ENCODE assay signal across 1 cellular context in the genomic region with DNA sequence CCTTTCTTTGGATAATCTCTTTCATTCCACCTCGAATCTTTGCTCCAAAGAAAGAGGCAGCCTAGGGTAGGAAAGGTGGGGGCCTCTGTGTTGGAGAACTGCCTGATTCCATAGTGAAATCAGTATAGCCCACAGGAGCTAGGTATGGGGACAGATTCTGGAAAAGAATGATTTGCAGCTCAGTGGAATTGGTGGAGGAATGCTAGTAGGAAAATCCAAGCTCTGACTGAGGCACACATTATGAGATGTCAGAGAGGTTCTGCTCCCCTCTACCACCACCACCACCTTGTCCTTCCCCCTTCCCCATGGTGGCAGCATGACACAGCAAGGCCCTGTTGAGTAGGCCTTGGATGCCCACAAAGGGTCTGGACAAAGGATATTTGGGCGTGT.
TF ChIP-seq lines count a peak whose summit lies in the region.

No MANE protein-coding gene starts in this region.

TF ChIP-seq in GM23338, 12 proteins besides CTCF, POLR2A, EP300 and RAD21 (continued from another document):
- TF ChIP-seq, protein P1, sequence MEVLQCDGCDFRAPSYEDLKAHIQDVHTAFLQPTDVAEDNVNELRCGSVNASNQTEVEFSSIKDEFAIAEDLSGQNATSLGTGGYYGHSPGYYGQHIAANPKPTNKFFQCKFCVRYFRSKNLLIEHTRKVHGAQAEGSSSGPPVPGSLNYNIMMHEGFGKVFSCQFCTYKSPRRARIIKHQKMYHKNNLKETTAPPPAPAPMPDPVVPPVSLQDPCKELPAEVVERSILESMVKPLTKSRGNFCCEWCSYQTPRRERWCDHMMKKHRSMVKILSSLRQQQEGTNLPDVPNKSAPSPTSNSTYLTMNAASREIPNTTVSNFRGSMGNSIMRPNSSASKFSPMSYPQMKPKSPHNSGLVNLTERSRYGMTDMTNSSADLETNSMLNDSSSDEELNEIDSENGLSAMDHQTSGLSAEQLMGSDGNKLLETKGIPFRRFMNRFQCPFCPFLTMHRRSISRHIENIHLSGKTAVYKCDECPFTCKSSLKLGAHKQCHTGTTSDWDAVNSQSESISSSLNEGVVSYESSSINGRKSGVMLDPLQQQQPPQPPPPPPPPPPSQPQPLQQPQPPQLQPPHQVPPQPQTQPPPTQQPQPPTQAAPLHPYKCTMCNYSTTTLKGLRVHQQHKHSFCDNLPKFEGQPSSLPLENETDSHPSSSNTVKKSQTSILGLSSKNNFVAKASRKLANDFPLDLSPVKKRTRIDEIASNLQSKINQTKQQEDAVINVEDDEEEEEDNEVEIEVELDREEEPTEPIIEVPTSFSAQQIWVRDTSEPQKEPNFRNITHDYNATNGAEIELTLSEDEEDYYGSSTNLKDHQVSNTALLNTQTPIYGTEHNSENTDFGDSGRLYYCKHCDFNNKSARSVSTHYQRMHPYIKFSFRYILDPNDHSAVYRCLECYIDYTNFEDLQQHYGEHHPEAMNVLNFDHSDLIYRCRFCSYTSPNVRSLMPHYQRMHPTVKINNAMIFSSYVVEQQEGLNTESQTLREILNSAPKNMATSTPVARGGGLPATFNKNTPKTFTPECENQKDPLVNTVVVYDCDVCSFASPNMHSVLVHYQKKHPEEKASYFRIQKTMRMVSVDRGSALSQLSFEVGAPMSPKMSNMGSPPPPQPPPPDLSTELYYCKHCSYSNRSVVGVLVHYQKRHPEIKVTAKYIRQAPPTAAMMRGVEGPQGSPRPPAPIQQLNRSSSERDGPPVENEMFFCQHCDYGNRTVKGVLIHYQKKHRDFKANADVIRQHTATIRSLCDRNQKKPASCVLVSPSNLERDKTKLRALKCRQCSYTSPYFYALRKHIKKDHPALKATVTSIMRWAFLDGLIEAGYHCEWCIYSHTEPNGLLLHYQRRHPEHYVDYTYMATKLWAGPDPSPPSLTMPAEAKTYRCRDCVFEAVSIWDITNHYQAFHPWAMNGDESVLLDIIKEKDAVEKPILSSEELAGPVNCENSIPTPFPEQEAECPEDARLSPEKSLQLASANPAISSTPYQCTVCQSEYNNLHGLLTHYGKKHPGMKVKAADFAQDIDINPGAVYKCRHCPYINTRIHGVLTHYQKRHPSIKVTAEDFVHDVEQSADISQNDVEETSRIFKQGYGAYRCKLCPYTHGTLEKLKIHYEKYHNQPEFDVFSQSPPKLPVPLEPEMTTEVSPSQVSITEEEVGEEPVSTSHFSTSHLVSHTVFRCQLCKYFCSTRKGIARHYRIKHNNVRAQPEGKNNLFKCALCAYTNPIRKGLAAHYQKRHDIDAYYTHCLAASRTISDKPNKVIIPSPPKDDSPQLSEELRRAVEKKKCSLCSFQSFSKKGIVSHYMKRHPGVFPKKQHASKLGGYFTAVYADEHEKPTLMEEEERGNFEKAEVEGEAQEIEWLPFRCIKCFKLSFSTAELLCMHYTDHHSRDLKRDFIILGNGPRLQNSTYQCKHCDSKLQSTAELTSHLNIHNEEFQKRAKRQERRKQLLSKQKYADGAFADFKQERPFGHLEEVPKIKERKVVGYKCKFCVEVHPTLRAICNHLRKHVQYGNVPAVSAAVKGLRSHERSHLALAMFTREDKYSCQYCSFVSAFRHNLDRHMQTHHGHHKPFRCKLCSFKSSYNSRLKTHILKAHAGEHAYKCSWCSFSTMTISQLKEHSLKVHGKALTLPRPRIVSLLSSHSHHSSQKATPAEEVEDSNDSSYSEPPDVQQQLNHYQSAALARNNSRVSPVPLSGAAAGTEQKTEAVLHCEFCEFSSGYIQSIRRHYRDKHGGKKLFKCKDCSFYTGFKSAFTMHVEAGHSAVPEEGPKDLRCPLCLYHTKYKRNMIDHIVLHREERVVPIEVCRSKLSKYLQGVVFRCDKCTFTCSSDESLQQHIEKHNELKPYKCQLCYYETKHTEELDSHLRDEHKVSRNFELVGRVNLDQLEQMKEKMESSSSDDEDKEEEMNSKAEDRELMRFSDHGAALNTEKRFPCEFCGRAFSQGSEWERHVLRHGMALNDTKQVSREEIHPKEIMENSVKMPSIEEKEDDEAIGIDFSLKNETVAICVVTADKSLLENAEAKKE (CRISPR knock-in tag; IDR thresholded peaks at IDR 0.05), result no peak
- TF ChIP-seq JUNB (IDR thresholded peaks at IDR 0.05; ENCODE audit: unreplicated experiment) (no peak), EZH2phosphoT487 (IDR thresholded peaks at IDR 0.05; ENCODE audit: unreplicated experiment) (no peak)
- TF ChIP-seq, protein P2, sequence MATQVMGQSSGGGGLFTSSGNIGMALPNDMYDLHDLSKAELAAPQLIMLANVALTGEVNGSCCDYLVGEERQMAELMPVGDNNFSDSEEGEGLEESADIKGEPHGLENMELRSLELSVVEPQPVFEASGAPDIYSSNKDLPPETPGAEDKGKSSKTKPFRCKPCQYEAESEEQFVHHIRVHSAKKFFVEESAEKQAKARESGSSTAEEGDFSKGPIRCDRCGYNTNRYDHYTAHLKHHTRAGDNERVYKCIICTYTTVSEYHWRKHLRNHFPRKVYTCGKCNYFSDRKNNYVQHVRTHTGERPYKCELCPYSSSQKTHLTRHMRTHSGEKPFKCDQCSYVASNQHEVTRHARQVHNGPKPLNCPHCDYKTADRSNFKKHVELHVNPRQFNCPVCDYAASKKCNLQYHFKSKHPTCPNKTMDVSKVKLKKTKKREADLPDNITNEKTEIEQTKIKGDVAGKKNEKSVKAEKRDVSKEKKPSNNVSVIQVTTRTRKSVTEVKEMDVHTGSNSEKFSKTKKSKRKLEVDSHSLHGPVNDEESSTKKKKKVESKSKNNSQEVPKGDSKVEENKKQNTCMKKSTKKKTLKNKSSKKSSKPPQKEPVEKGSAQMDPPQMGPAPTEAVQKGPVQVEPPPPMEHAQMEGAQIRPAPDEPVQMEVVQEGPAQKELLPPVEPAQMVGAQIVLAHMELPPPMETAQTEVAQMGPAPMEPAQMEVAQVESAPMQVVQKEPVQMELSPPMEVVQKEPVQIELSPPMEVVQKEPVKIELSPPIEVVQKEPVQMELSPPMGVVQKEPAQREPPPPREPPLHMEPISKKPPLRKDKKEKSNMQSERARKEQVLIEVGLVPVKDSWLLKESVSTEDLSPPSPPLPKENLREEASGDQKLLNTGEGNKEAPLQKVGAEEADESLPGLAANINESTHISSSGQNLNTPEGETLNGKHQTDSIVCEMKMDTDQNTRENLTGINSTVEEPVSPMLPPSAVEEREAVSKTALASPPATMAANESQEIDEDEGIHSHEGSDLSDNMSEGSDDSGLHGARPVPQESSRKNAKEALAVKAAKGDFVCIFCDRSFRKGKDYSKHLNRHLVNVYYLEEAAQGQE (IDR thresholded peaks at IDR 0.05; ENCODE audit: unreplicated experiment), result no peak
